ENCODE assay signal across 9 cellular contexts in genomic region chr2:224401641-224402342, GRCh38. TPM values are rescaled to one million over a fixed set of nuclear protein-coding genes. Genes with fewer than 3 reads are reported as not detected.
A peak's percentile ranks its signal among the peaks of the same experiment; 100 is the strongest.
DNase-seq lines count a peak whose midpoint lies in the region; ATAC-seq, FAIRE-seq and TF ChIP-seq lines count a peak whose summit lies in the region.
"Had no signal": no experiment of that assay in that cellular context is flagged by ENCODE, and none has a peak within 500 bp of the region (broad histone marks: within the 10 kb centered on the region; RNA-seq: fewer than 3 reads in every experiment).

Gene FAM124B, minus strand, starts transcription at chr2:224402107. Its CDS starts 339 bp downstream, at chr2:224401768.

- in situ Hi-C loops in GM23248 (cut with MboI), result no loop called here

- ATAC-seq in lower lobe of right lung, result peak; percentile 68 to 81

- H3K4me1 ChIP-seq in GM23248 (ENCODE audit: insufficient read depth), result no peaks in the 10 kb centered on the region
- H3K4me1 ChIP-seq in SJCRH30, result peaks cover 7% of the 10 kb centered on the region
- H3K4me1 ChIP-seq in lower lobe of right lung, result no peaks in the 10 kb centered on the region

- no peaks in the 10 kb centered on the region for H3K36me3 ChIP-seq in GM23248 (ENCODE audit: low read depth)
- no peaks in the 10 kb centered on the region for H3K36me3 ChIP-seq in SJCRH30
- no peaks in the 10 kb centered on the region for H3K36me3 ChIP-seq in lower lobe of right lung
- no peaks in the 10 kb centered on the region for H3K36me3 ChIP-seq in H7 (replicated peaks; ENCODE audit: control insufficient read depth, insufficient read depth, low read length)

- H3K79me2 ChIP-seq in GM23248 (ENCODE audit: insufficient read depth), result no peaks in the 10 kb centered on the region

- no peak for FAIRE-seq in D721Med (lab: Jason Lieb, UNC)
- FAIRE-seq: keratinocyte had no signal

- H3K4me3 ChIP-seq in GM23248 (no peak within 1 kb of the TSS), SJCRH30 (peak within 1 kb of the TSS; percentile 41), cardiac fibroblast (replicated peaks in 1 of 2; ENCODE audit: low read depth in 2 of 2, low read length in 2 of 2) (no peak within 1 kb of the TSS), lower lobe of right lung (peak within 1 kb of the TSS; percentile 54), H7 (ENCODE audit: insufficient read depth, low read depth, low read length) (no peak within 1 kb of the TSS)

- H3K27me3 ChIP-seq in GM23248 (replicated peaks; ENCODE audit: insufficient read depth), result no peaks in the 10 kb centered on the region
- no peaks in the 10 kb centered on the region for H3K27me3 ChIP-seq in SJCRH30
- no peaks in the 10 kb centered on the region for H3K27me3 ChIP-seq in lower lobe of right lung (ENCODE audit: low read depth)
- H3K27me3 ChIP-seq in H7 (ENCODE audit: control insufficient read depth, insufficient read depth, low read length), result no peaks in the 10 kb centered on the region

- intact Hi-C loops in lower lobe of right lung (cut with DNase I), result no loop called here

- H3K9me3 ChIP-seq in GM23248 (ENCODE audit: low read depth) (no peaks in the 10 kb centered on the region), SJCRH30 (replicated peaks) (no peaks in the 10 kb centered on the region; the same call in 1 of the 2 replicates), lower lobe of right lung (no peaks in the 10 kb centered on the region)

- TF ChIP-seq CTCF in cardiac fibroblast (IDR thresholded peaks at IDR 0.05; ENCODE audit: low read depth, low read length) (no peak), lower lobe of right lung (IDR thresholded peaks at IDR 0.05) (no peak), D721Med (IDR thresholded peaks at IDR 0.05; ENCODE audit: insufficient read depth, missing control alignments) (no peak)

- 45 to 51% methylated on average over 19 of the region's 19 CpGs for WGBS in GM23248 (ENCODE audit: low coverage in 1 of 2, low lambda C conversion rate in 2 of 2, missing lambda C conversion rate in 2 of 2), 2 experiments

- peak within 1 kb of the TSS; percentile 20; the same call in 1 of the 2 replicates for H3K9ac ChIP-seq in GM23248

- no peaks in the 10 kb centered on the region for H3F3A ChIP-seq in GM23248 (ENCODE audit: insufficient read depth)

- H3K9me2 ChIP-seq in GM23248 (ENCODE audit: insufficient read depth), result no peaks in the 10 kb centered on the region

- peak within 1 kb of the TSS; percentile 72 for H2AFZ ChIP-seq in GM23248

- peak; percentile 74 for DNase-seq in GM23248
- peak; percentile 78 to 81 for DNase-seq in SJCRH30
- DNase-seq in cardiac fibroblast (ENCODE audit: low read depth in 2 of 2), result peak; percentile 88 to 90
- peak; percentile 66 for DNase-seq in lower lobe of right lung
- DNase-seq in stimulated activated CD4-positive, alpha-beta T cell treated with anti-CD3 and anti-CD28 coated beads, TNF-alpha, amount 100 ng/mL, for 24 hours (ENCODE audit: low read depth in 3 of 3), result peak in 2 of 3 experiments; percentile 12 to 22
- no peak for DNase-seq in H7
- no peak for DNase-seq in NCI-H1436 treated with DMSO at 0.1 percent for 48 hours (lab: John Stamatoyannopoulos, UW)
- DNase-seq in D721Med (ENCODE audit: insufficient read length, low spot score), result no peak

- H3K27ac ChIP-seq in GM23248, result no peak within 1 kb of the TSS
- peak within 1 kb of the TSS; percentile 24; the same call in 1 of the 2 replicates for H3K27ac ChIP-seq in SJCRH30
- peak within 1 kb of the TSS; percentile 79 for H3K27ac ChIP-seq in lower lobe of right lung

- no peaks in the 10 kb centered on the region for H4K20me1 ChIP-seq in GM23248 (ENCODE audit: insufficient read depth)

- peak within 1 kb of the TSS; percentile 35 for H3K4me2 ChIP-seq in GM23248 (ENCODE audit: unreplicated experiment)

RNA-seq across cellular contexts. Expression of gene FAM124B, which starts in this region (rescaled TPM):
- not detected in 2 replicates for total RNA-seq in GM23248 (2014; rRNA removed; shearing (Covaris generic))
- polyA plus RNA-seq in GM23248 (2016; fragmentation: Nextera tagmentation; extraction: Ambion mirVana), result not detected in 2 replicates
- 0.56 and 0.73 TPM in 2 replicates for total RNA-seq in SJCRH30 (2014; rRNA removed; shearing (Covaris generic))
- 4.8 TPM for total RNA-seq in lower lobe of right lung
- 0.22 and 0.31 TPM in 2 replicates for total RNA-seq in H7 (2014; rRNA removed; shearing (Covaris generic))

Comparison
In these comparisons a context has a peak if more than half of its experiments do, and no peak if none do; other contexts are left out.
1. Peak in DNase-seq, H3K9ac ChIP-seq and H3K4me2 ChIP-seq in GM23248; RNA of the gene not detected or under 1 TPM.
2. Peak in DNase-seq, H3K4me3 ChIP-seq and H3K27ac ChIP-seq in SJCRH30; RNA of the gene not detected or under 1 TPM.
3. DNase-seq: peak in cardiac fibroblast (2 of 2), lower lobe of right lung (single experiment) and stimulated activated CD4-positive, alpha-beta T cell treated with anti-CD3 and anti-CD28 coated beads, TNF-alpha, amount 100 ng/mL, for 24 hours (2 of 3); none in H7 (single experiment), NCI-H1436 treated with DMSO at 0.1 percent for 48 hours (single experiment) and D721Med (single experiment).